ENCODE assay signal across 2 cellular contexts in genomic region chr6:52157301-52157930, GRCh38.
TF ChIP-seq lines count a peak whose summit lies in the region.

No MANE protein-coding gene starts in this region.

TF ChIP-seq in GM23338, 12 proteins besides CTCF, POLR2A, EP300 and RAD21 (continued from another document):
- TF ChIP-seq REST (IDR thresholded peaks at IDR 0.05; ENCODE audit: unreplicated experiment) (no peak), EZH2 (IDR thresholded peaks at IDR 0.05; ENCODE audit: low read depth, unreplicated experiment) (no peak)

TF ChIP-seq in WTC11, 78 proteins besides CTCF, POLR2A, EP300 and RAD21 (continued from another document):
- TF ChIP-seq ARID4B (CRISPR knock-in tag; IDR thresholded peaks at IDR 0.05; ENCODE audit: borderline replicate concordance) = no peak
- no peak for TF ChIP-seq GTF2I (CRISPR knock-in tag; conservative IDR thresholded peaks at IDR 0.05)
- no peak for TF ChIP-seq ZNF671 (CRISPR knock-in tag; IDR thresholded peaks at IDR 0.05)
